Comparison of ENCODE assay signal across 8 cellular contexts in the genomic region with DNA sequence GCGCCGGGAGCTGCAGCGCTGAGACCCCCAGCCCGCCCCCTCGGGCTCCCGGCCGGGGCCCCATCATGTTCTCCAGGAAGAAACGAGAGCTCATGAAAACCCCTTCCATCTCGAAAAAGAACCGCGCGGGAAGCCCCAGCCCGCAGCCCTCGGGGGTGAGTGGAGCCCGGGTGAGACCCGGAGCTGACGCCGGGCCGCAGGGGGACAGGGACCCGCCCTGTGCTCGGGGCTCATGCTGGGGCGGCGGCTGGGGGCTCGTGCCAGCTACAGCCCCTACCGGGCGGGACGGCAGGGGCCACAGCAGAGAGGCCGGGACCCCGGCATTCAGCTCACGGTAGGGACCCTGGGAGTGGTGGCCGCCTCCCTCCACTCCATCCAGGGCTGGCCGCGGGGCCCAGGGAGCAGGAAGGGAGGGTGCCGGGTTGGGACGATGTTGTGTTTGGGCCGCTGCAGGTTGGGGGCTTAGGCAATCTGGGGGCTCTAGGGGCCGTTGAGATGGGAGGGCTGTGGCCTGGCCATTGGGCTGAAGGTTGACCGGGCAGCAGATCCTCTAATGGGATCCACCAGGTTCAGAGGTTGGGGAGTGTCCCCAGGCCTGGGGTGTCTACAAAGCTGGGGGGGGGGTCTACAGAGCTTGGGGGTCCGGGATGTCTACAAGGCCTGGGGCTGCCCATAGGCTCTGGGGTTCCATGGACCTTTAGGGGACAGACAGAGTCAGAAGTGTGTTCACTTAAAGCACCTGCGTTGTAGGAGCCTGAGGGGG. TPM values are rescaled to one million over a fixed set of nuclear protein-coding genes. Genes with fewer than 3 reads are reported as not detected.
A peak's percentile ranks its signal among the peaks of the same experiment; 100 is the strongest.
DNase-seq lines count a peak whose midpoint lies in the region; ATAC-seq and TF ChIP-seq lines count a peak whose summit lies in the region.

No MANE protein-coding gene starts in this region.

- no peaks in the 10 kb centered on the region for H3K27me3 Mint-ChIP-seq in activated CD8-positive, alpha-beta T cell treated with anti-CD3 and anti-CD28 coated beads for 36 hours

- peaks cover 1% of the 10 kb centered on the region for H3K9me3 Mint-ChIP-seq in activated CD8-positive, alpha-beta T cell treated with anti-CD3 and anti-CD28 coated beads for 36 hours

- H3K9ac ChIP-seq in DND-41 (ENCODE audit: low read depth, low read length) (peak overlapping the region; percentile 96), iPS-15b (ENCODE audit: low read depth, low read length) (no peak overlapping the region)

- H3K36me3 ChIP-seq in DND-41 (ENCODE audit: insufficient read depth, low read length) (peaks cover 28% of the 10 kb centered on the region), iPS-15b (ENCODE audit: control insufficient read depth, insufficient read depth, low read length) (no peaks in the 10 kb centered on the region), thyroid gland (no peaks in the 10 kb centered on the region)

- H3K4me1 ChIP-seq in DND-41 (ENCODE audit: insufficient read depth, low read length) (peaks cover 47% of the 10 kb centered on the region), iPS-15b (ENCODE audit: control insufficient read depth, insufficient read depth, low read length) (peaks cover 8% of the 10 kb centered on the region), thyroid gland (peaks cover 3 to 47% of the 10 kb centered on the region in 2 donors)

- intact Hi-C loops in activated CD8-positive, alpha-beta T cell treated with anti-CD3 and anti-CD28 coated beads for 36 hours (cut with micrococcal nuclease), result no loop called here
- intact Hi-C loops in thyroid gland (cut with DNase I), result no loop called here

- peak overlapping the region; percentile 84 for H3K4me3 Mint-ChIP-seq in activated CD8-positive, alpha-beta T cell treated with anti-CD3 and anti-CD28 coated beads for 36 hours

- H3K4me3 ChIP-seq in DND-41 (ENCODE audit: low read depth in 1 of 2, low read length in 2 of 2) (peak overlapping the region; percentile 84 to 97), iPS-15b (ENCODE audit: low read depth, low read length) (peak overlapping the region; percentile 35), thyroid gland (replicated peaks in 1 of 3) (peak overlapping the region in 2 of 3 donors; percentile 17 to 26)

- H2AFZ ChIP-seq in DND-41 (ENCODE audit: low read depth, low read length), result peak overlapping the region; percentile 67

- peak overlapping the region; percentile 87 for H3K27ac Mint-ChIP-seq in activated CD8-positive, alpha-beta T cell treated with anti-CD3 and anti-CD28 coated beads for 36 hours

- CTCF ChIA-PET in activated CD8-positive, alpha-beta T cell treated with anti-CD3 and anti-CD28 coated beads for 36 hours (lab: Charles Lee), result interaction anchor here (0.7 to 4.4 kb wide), 10 partner anchors 10 to 226 kb away, joined by 3 to 22 read pairs (median 8); a partner anchor contains a TSS

- POLR2A ChIA-PET in activated CD8-positive, alpha-beta T cell treated with anti-CD3 and anti-CD28 coated beads for 36 hours (lab: Charles Lee), result interaction anchor here (0.9 to 4.7 kb wide), 22 partner anchors 9 to 830 kb away, joined by 3 to 29 read pairs (median 6); a partner anchor contains a TSS

- TF ChIP-seq POLR2A in thyroid gland (IDR thresholded peaks at IDR 0.05), result no peak

- DNase-seq in DND-41 (no peak), thyroid gland (no peak), COLO668 (lab: John Stamatoyannopoulos, UW; ENCODE audit: unreplicated experiment) (no peak), NAMALWA (ENCODE audit: low spot score) (no peak), C1 segment of cervical spinal cord (lab: John Stamatoyannopoulos, UW) (no peak)
- peak; percentile 82 for DNase-seq in activated CD8-positive, alpha-beta T cell treated with anti-CD3 and anti-CD28 coated beads for 36 hours

- H3K4me2 ChIP-seq in DND-41 (ENCODE audit: insufficient read depth, low read length), result peak overlapping the region; percentile 92

- TF ChIP-seq CTCF in DND-41 (IDR thresholded peaks at IDR 0.05; ENCODE audit: borderline replicate concordance, extremely low read depth, low read length, poor library complexity, severe bottlenecking) (no peak), thyroid gland (IDR thresholded peaks at IDR 0.05) (no peak)
- TF ChIP-seq CTCF in activated CD8-positive, alpha-beta T cell treated with anti-CD3 and anti-CD28 coated beads for 36 hours (IDR thresholded peaks at IDR 0.05), result no peak

- H3K79me2 ChIP-seq in DND-41 (ENCODE audit: insufficient read depth, low read length), result peaks cover 42% of the 10 kb centered on the region

- H3K36me3 Mint-ChIP-seq in activated CD8-positive, alpha-beta T cell treated with anti-CD3 and anti-CD28 coated beads for 36 hours (ENCODE audit: low read depth), result peaks cover 33% of the 10 kb centered on the region

- H3K27me3 ChIP-seq in DND-41 (ENCODE audit: insufficient read depth, low read length, poor library complexity), result no peaks in the 10 kb centered on the region
- peaks cover 3% of the 10 kb centered on the region for H3K27me3 ChIP-seq in iPS-15b (ENCODE audit: control insufficient read depth, insufficient read depth, low read length)
- H3K27me3 ChIP-seq in thyroid gland, result peaks cover 20% of the 10 kb centered on the region

- H4K20me1 ChIP-seq in DND-41 (ENCODE audit: insufficient read depth, low read length), result peaks cover 22% of the 10 kb centered on the region

- peak; percentile 55 for ATAC-seq in DND-41 (ENCODE audit: insufficient read depth, low read depth)
- peak; percentile 11 for ATAC-seq in HG02970 (IDR thresholded peaks at IDR 0.05; ENCODE audit: low FRiP score, unreplicated experiment)
- ATAC-seq in activated CD8-positive, alpha-beta T cell treated with anti-CD3 and anti-CD28 coated beads for 36 hours, result peak; percentile 41

- H3K4me1 Mint-ChIP-seq in activated CD8-positive, alpha-beta T cell treated with anti-CD3 and anti-CD28 coated beads for 36 hours (ENCODE audit: low read depth), result peaks cover 42% of the 10 kb centered on the region

- WGBS in thyroid gland, 2 donors, result 8 to 10% methylated on average over 13 to 27 of the region's 40 CpGs

- H3K27ac ChIP-seq in DND-41 (ENCODE audit: low read length) (peak overlapping the region; percentile 83), thyroid gland (peak overlapping the region in 2 of 3 donors; percentile 53 to 56)

- H3K9me3 ChIP-seq in DND-41 (ENCODE audit: insufficient read depth, low read length, severe bottlenecking), result no peaks in the 10 kb centered on the region
- no peaks in the 10 kb centered on the region for H3K9me3 ChIP-seq in iPS-15b (ENCODE audit: control insufficient read depth, insufficient read depth, low read length)
- no peaks in the 10 kb centered on the region for H3K9me3 ChIP-seq in thyroid gland

RNA-seq across cellular contexts. Expression of a gene that starts 0.6 kb away (rescaled TPM):
- total RNA-seq in activated CD8-positive, alpha-beta T cell treated with anti-CD3 and anti-CD28 coated beads for 36 hours, result 100 to 1,000 TPM; 136 to 150 TPM
- total RNA-seq in thyroid gland, result 10 to 100 TPM; 11.5 to 19.8 (median 14.4) TPM

RNA-seq across cellular contexts. Expression of a gene that starts 27.6 kb away (rescaled TPM):
- total RNA-seq in activated CD8-positive, alpha-beta T cell treated with anti-CD3 and anti-CD28 coated beads for 36 hours, result 10 to 100 TPM; 14.0 to 14.6 TPM
- total RNA-seq in thyroid gland, result 10 to 100 TPM; 15.5 to 58.7 (median 29.8) TPM

RNA-seq across cellular contexts. Expression of a gene that starts 27.7 kb away (rescaled TPM):
- 100 to 1,000 TPM; 271 to 282 TPM for total RNA-seq in activated CD8-positive, alpha-beta T cell treated with anti-CD3 and anti-CD28 coated beads for 36 hours
- total RNA-seq in thyroid gland, result 100 to 1,000 TPM in 3 of 4 donors, 10 to 100 TPM in 1; 87.6 to 264 (median 163) TPM

RNA-seq across cellular contexts. Expression of a gene that starts 36.3 kb away (rescaled TPM):
- total RNA-seq in activated CD8-positive, alpha-beta T cell treated with anti-CD3 and anti-CD28 coated beads for 36 hours, result 100 to 1,000 TPM; 224 to 232 TPM
- 100 to 1,000 TPM; 350 to 485 (median 414) TPM for total RNA-seq in thyroid gland

RNA-seq across cellular contexts. Expression of a gene that starts 41.1 kb away (rescaled TPM):
- 10 to 100 TPM; 97.4 to 98.3 TPM for total RNA-seq in activated CD8-positive, alpha-beta T cell treated with anti-CD3 and anti-CD28 coated beads for 36 hours
- total RNA-seq in thyroid gland, result 10 to 100 TPM; 60.7 to 88.2 (median 82.2) TPM

Comparison
In these comparisons a context has a peak if more than half of its experiments do, and no peak if none do; other contexts are left out.
1. H3K4me3 ChIP-seq: peak in every context shown above with its lines; median percentile 90 in DND-41; 35 in iPS-15b; 22 in thyroid gland.
2. RNA of a gene that starts 0.6 kb away (total RNA-seq): 136 to 150 TPM in activated CD8-positive, alpha-beta T cell treated with anti-CD3 and anti-CD28 coated beads for 36 hours; 11.5 to 19.8 TPM in thyroid gland; every median in the first group is over 4 times any median in the second.
3. Peak in every context shown above with its lines, with median percentiles within 50 percentile points of each other: ATAC-seq.